ENCODE assay signal across 16 cellular contexts in genomic region chr18:3350566-3351527, GRCh38.
DNase-seq lines count a peak whose midpoint lies in the region; ATAC-seq and TF ChIP-seq lines count a peak whose summit lies in the region.
"Had no signal": no experiment of that assay in that cellular context is flagged by ENCODE, and none has a peak within 500 bp of the region (broad histone marks: within the 10 kb centered on the region; RNA-seq: fewer than 3 reads in every experiment).

No MANE protein-coding gene starts in this region.

- H3K4me1 Mint-ChIP-seq in stimulated activated naive B cell treated with anti-CD40 and anti-IgM and Interleukin-4, amounts not matched to agents 10 μg/mL and 1 μg/mL and 100 μg/mL, for 72 hours: no peaks in the 10 kb centered on the region
- H3K4me1 Mint-ChIP-seq: memory B cell had no signal

- ATAC-seq in stimulated activated naive B cell treated with anti-CD40 and anti-IgM and Interleukin-4, amounts not matched to agents 10 μg/mL and 1 μg/mL and 100 μg/mL, for 72 hours (replicated peaks): no peak
- ATAC-seq: A549 had no signal

- TF ChIP-seq CTCF in breast epithelium (IDR thresholded peaks at IDR 0.05): no peak

- peaks cover 0 to 5% of the 10 kb centered on the region in 2 donors for H3K27me3 Mint-ChIP-seq in stimulated activated naive B cell treated with anti-CD40 and anti-IgM and Interleukin-4, amounts not matched to agents 10 μg/mL and 1 μg/mL and 100 μg/mL, for 72 hours

- H3K36me3 ChIP-seq in breast epithelium: no peaks in the 10 kb centered on the region
- H3K36me3 ChIP-seq: SJCRH30, uterus had no signal

- intact Hi-C loops in breast epithelium (cut with DNase I; ENCODE audit: low total_unique reads): no loop called here

- DNase-seq in NCI-H526 treated with DMSO at 0.1 percent for 48 hours (lab: John Stamatoyannopoulos, UW): peak; percentile 5
- no peak for DNase-seq in NCI-H526 (lab: John Stamatoyannopoulos, UW)
- DNase-seq in LoVo (ENCODE audit: low spot score): peak; percentile 65
- DNase-seq in breast epithelium (ENCODE audit: low spot score in 2 of 2): peak in 1 of 2 donors; percentile 39
- DNase-seq in myocyte (ENCODE audit: low read depth): peak; percentile 70
- DNase-seq in UCSD-AML1 (lab: John Stamatoyannopoulos, UW; ENCODE audit: unreplicated experiment): no peak
- DNase-seq in stimulated activated naive B cell treated with anti-CD40 and anti-IgM and Interleukin-4, amounts not matched to agents 10 μg/mL and 1 μg/mL and 100 μg/mL, for 72 hours: no peak
- DNase-seq in pons (ENCODE audit: low spot score): no peak
- DNase-seq: aorta; NCI-H1092; occipital lobe; SJCRH30; stimulated activated CD8-positive, alpha-beta memory T cell treated with anti-CD3 and anti-CD28 coated beads, Interleukin-4, amount 100 ng/mL, for 48 hours; uterus had no signal

- no peak overlapping the region for H3K27ac Mint-ChIP-seq in stimulated activated naive B cell treated with anti-CD40 and anti-IgM and Interleukin-4, amounts not matched to agents 10 μg/mL and 1 μg/mL and 100 μg/mL, for 72 hours
- H3K27ac Mint-ChIP-seq: memory B cell had no signal

- TF ChIP-seq POLR2A in breast epithelium (IDR thresholded peaks at IDR 0.05): no peak

- H3K9me3 ChIP-seq in breast epithelium: no peaks in the 10 kb centered on the region
- H3K9me3 ChIP-seq: A549, SJCRH30, uterus had no signal

- no peak overlapping the region for H3K4me3 Mint-ChIP-seq in stimulated activated naive B cell treated with anti-CD40 and anti-IgM and Interleukin-4, amounts not matched to agents 10 μg/mL and 1 μg/mL and 100 μg/mL, for 72 hours
- H3K4me3 Mint-ChIP-seq: memory B cell had no signal

- H3K4me3 ChIP-seq in breast epithelium: peak overlapping the region in 1 of 3 donors; percentile 16
- H3K4me3 ChIP-seq: A549, SJCRH30, uterus had no signal

- no peaks in the 10 kb centered on the region for H3K36me3 Mint-ChIP-seq in stimulated activated naive B cell treated with anti-CD40 and anti-IgM and Interleukin-4, amounts not matched to agents 10 μg/mL and 1 μg/mL and 100 μg/mL, for 72 hours
- H3K36me3 Mint-ChIP-seq: memory B cell had no signal

- no peaks in the 10 kb centered on the region for H3K4me1 ChIP-seq in breast epithelium
- H3K4me1 ChIP-seq: uterus had no signal

- peak overlapping the region; percentile 61 to 76 for H3K27ac ChIP-seq in breast epithelium
- H3K27ac ChIP-seq: SJCRH30, uterus had no signal

- no peaks in the 10 kb centered on the region for H3K9me3 Mint-ChIP-seq in stimulated activated naive B cell treated with anti-CD40 and anti-IgM and Interleukin-4, amounts not matched to agents 10 μg/mL and 1 μg/mL and 100 μg/mL, for 72 hours
- H3K9me3 Mint-ChIP-seq: memory B cell had no signal

- no peaks in the 10 kb centered on the region for H3K27me3 ChIP-seq in breast epithelium
- H3K27me3 ChIP-seq: SJCRH30, uterus had no signal

Comparison
In these comparisons a context has a peak if more than half of its experiments do, and no peak if none do; other contexts are left out.
1. DNase-seq: peak in NCI-H526 treated with DMSO at 0.1 percent for 48 hours (single experiment), LoVo (single experiment) and myocyte (single experiment); none in NCI-H526 (0 of 2), UCSD-AML1 (single experiment), stimulated activated naive B cell treated with anti-CD40 and anti-IgM and Interleukin-4, amounts not matched to agents 10 μg/mL and 1 μg/mL and 100 μg/mL, for 72 hours (single experiment) and pons (single experiment).